In genomic region chr12:65867428-65867827, GRCh38 we compare ENCODE assay signal across 14 cellular contexts. TPM values are rescaled to one million over a fixed set of nuclear protein-coding genes. Genes with fewer than 3 reads are reported as not detected.
DNase-seq lines count a peak whose midpoint lies in the region; ATAC-seq and TF ChIP-seq lines count a peak whose summit lies in the region.
"Had no signal": no experiment of that assay in that cellular context is flagged by ENCODE, and none has a peak within 500 bp of the region (broad histone marks: within the 10 kb centered on the region; RNA-seq: fewer than 3 reads in every experiment).

No MANE protein-coding gene starts in this region.

- H3K4me3 ChIP-seq in NB4 (ENCODE audit: low read depth, low read length), result no peak overlapping the region
- H3K4me3 ChIP-seq in choroid plexus epithelial cell (ENCODE audit: low read depth, low read length), result no peak overlapping the region

- BruUV-seq in Calu3 (replicated peaks; lab: Mats Ljungman, UMichigan), result no TSS peak

- no peak for TF ChIP-seq POLR2A in NB4 (IDR thresholded peaks at IDR 0.05; ENCODE audit: extremely low read depth, insufficient read length)

- DNase-seq in AG20443 (ENCODE audit: low spot score) (peak; percentile 80), NB4 (ENCODE audit: low read depth) (peak; percentile 60), choroid plexus epithelial cell (ENCODE audit: low read depth) (peak; percentile 91), Calu3 (no peak), amniotic stem cell (lab: John Stamatoyannopoulos, UW) (no peak)
- DNase-seq in activated effector memory CD4-positive, alpha-beta T cell treated with anti-CD3 and anti-CD28 coated beads, Interleukin-2, amount 50 U/mL, for 16 hours, result no peak
- DNase-seq: cortex of kidney, NCI-H1417, NCI-H524 had no signal

- TF ChIP-seq CTCF in NB4 (IDR thresholded peaks at IDR 0.05; ENCODE audit: low read depth, low read length) (no peak), choroid plexus epithelial cell (conservative IDR thresholded peaks at IDR 0.05; ENCODE audit: low read depth, low read length) (no peak), nephron (IDR thresholded peaks at IDR 0.05; ENCODE audit: unreplicated experiment in 3 of 3) (no peak), Calu3 (IDR thresholded peaks at IDR 0.05; ENCODE audit: unreplicated experiment) (no peak)

- H3K27me3 Mint-ChIP-seq in nephron (ENCODE audit: low read depth) (no peaks in the 10 kb centered on the region), Calu3 (ENCODE audit: unreplicated experiment) (no peaks in the 10 kb centered on the region)

- no peak for ATAC-seq in HG03469 (IDR thresholded peaks at IDR 0.05; ENCODE audit: unreplicated experiment)

- H3K4me3 Mint-ChIP-seq in nephron, result no peak overlapping the region
- H3K4me3 Mint-ChIP-seq in Calu3 (ENCODE audit: low read depth, unreplicated experiment), result no peak overlapping the region
- H3K4me3 Mint-ChIP-seq: activated naive CD4-positive, alpha-beta T cell treated with anti-CD3 and anti-CD28 coated beads, Interleukin-2, amount 50 U/mL, for 24 hours; stimulated activated naive CD8-positive, alpha-beta T cell treated with anti-CD3 and anti-CD28 coated beads, Interleukin-15, Interleukin-2, amounts not matched to agents 100 ng/mL and 50 ng/mL, for 24 hours had no signal

- CTCF ChIA-PET in Calu3 (lab: Charles Lee), result no interaction called here

- intact Hi-C loops in Calu3 (cut with micrococcal nuclease; ENCODE audit: unreplicated experiment), result no loop called here

- H3K9me3 Mint-ChIP-seq in nephron (no peaks in the 10 kb centered on the region), Calu3 (ENCODE audit: low read depth, unreplicated experiment) (no peaks in the 10 kb centered on the region)
- H3K9me3 Mint-ChIP-seq: activated naive CD4-positive, alpha-beta T cell treated with anti-CD3 and anti-CD28 coated beads, Interleukin-2, amount 50 U/mL, for 24 hours had no signal

- H3K4me1 Mint-ChIP-seq in nephron, result peaks cover 17% of the 10 kb centered on the region
- H3K4me1 Mint-ChIP-seq in Calu3 (ENCODE audit: low read depth, unreplicated experiment), result peaks cover 12% of the 10 kb centered on the region
- H3K4me1 Mint-ChIP-seq: activated naive CD4-positive, alpha-beta T cell treated with anti-CD3 and anti-CD28 coated beads, Interleukin-2, amount 50 U/mL, for 24 hours had no signal

- H3K27ac Mint-ChIP-seq in nephron, result peak overlapping the region in 2 of 3 experiments; percentile 44 to 56
- no peak overlapping the region for H3K27ac Mint-ChIP-seq in Calu3 (ENCODE audit: unreplicated experiment)
- H3K27ac Mint-ChIP-seq: activated naive CD4-positive, alpha-beta T cell treated with anti-CD3 and anti-CD28 coated beads, Interleukin-2, amount 50 U/mL, for 24 hours; stimulated activated naive CD8-positive, alpha-beta T cell treated with anti-CD3 and anti-CD28 coated beads, Interleukin-15, Interleukin-2, amounts not matched to agents 100 ng/mL and 50 ng/mL, for 24 hours had no signal

- peaks cover 80% of the 10 kb centered on the region for H3K36me3 Mint-ChIP-seq in nephron (ENCODE audit: low read depth)
- peaks cover 9% of the 10 kb centered on the region for H3K36me3 Mint-ChIP-seq in Calu3 (ENCODE audit: insufficient read depth, unreplicated experiment)
- H3K36me3 Mint-ChIP-seq: activated naive CD4-positive, alpha-beta T cell treated with anti-CD3 and anti-CD28 coated beads, Interleukin-2, amount 50 U/mL, for 24 hours; CD14-positive monocyte had no signal

RNA-seq across cellular contexts. Expression of gene HMGA2, which starts 43.1 kb away (rescaled TPM):
- 46.7 and 47.8 TPM in 2 replicates for total RNA-seq in Calu3 (2022)

Comparison
In these comparisons a context has a peak if more than half of its experiments do, and no peak if none do; other contexts are left out.
1. DNase-seq: peak in AG20443 (single experiment), NB4 (single experiment) and choroid plexus epithelial cell (single experiment); none in activated effector memory CD4-positive, alpha-beta T cell treated with anti-CD3 and anti-CD28 coated beads, Interleukin-2, amount 50 U/mL, for 16 hours (single experiment), Calu3 (single experiment) and amniotic stem cell (single experiment).